Comparison of ENCODE assay signal across 6 cellular contexts in the genomic region with DNA sequence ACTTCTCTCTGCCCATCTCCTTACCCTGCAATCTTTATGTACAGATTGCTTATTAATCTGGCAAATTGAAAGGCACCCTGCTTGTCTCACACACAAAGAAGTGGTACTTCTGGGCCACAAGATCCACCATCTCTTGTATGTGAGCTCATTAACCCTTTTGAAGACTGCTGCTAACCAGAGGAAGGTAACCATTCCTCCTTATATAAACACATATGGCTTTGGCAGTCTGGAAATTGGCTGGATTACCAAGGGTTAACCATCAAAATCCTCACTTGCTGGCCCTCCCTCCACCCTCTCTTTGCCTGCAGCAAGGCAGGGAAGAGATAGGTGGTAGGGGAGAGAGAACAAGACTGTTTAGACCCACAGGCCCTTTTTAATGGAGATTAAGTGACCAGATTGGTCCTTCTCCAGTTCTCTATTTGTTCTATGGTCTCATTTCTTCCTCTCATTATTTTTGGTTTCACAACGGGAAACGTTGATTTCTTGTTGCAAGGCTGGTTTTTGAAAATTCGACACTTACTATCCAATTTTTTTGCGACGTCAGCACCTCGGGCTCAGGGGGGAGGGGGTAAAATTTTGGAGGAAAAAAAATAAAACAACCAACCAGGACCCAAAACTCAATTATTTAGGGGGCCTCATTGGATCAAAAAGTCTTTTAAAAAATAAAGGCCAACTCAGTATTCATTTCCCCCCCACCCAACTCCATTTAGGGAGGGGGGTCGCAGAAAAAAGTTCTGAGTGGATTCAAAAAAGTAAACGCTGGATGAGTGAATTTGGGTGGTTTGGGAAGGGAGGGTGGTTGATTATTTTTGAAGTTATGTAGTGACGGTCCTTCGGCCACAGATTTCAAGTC. TPM values are rescaled to one million over a fixed set of nuclear protein-coding genes. Genes with fewer than 3 reads are reported as not detected.
DNase-seq lines count a peak whose midpoint lies in the region; ATAC-seq and TF ChIP-seq lines count a peak whose summit lies in the region.

No MANE protein-coding gene starts in this region.

- TF ChIP-seq CTCF in CD14-positive monocyte (IDR thresholded peaks at IDR 0.05) = no peak

- H3K27me3 Mint-ChIP-seq in CD14-positive monocyte (ENCODE audit: low read depth in 3 of 3) = peaks cover 0 to 5% (median 1%) of the 10 kb centered on the region in 3 donors

- H3K4me3 Mint-ChIP-seq in CD14-positive monocyte = peak overlapping the region; percentile 99

- ATAC-seq in GM21526 (IDR thresholded peaks at IDR 0.05; ENCODE audit: low FRiP score, unreplicated experiment) = no peak

- peak; percentile 56 for DNase-seq in CD14-positive monocyte (ENCODE audit: low spot score)
- peak; percentile 84 for DNase-seq in NAMALWA (ENCODE audit: low spot score)
- DNase-seq in activated effector memory CD4-positive, alpha-beta T cell treated with Interleukin-2 at 50 U/mL for 16 hours = peak; percentile 41
- peak; percentile 48 for DNase-seq in kidney tubule cell (ENCODE audit: low spot score)
- DNase-seq in GM19238 (ENCODE audit: insufficient read length, low spot score) = no peak

- peaks cover 37% of the 10 kb centered on the region for H3K4me1 Mint-ChIP-seq in CD14-positive monocyte

- H3K36me3 Mint-ChIP-seq in CD14-positive monocyte = peaks cover 40 to 55% of the 10 kb centered on the region in 2 donors

- intact Hi-C loops in CD14-positive monocyte (cut with micrococcal nuclease) = loop anchor here (2.0 to 5.0 kb wide), 8 partner anchors 45 to 129 kb away; a partner anchor contains a TSS

- H3K9me3 Mint-ChIP-seq in CD14-positive monocyte = peaks cover 0 to 9% (median 5%) of the 10 kb centered on the region in 7 donors

- H3K27ac Mint-ChIP-seq in CD14-positive monocyte = peak overlapping the region; percentile 99 to 100 (median 99)

RNA-seq across cellular contexts. Expression of a gene that starts 0.9 kb away (rescaled TPM):
- 10 to 100 TPM in 1 of 2 donors, 1 to 10 TPM in 1; 9.5 to 16.4 TPM for polyA plus RNA-seq in CD14-positive monocyte

RNA-seq across cellular contexts. Expression of a gene that starts 1.5 kb away (rescaled TPM):
- polyA plus RNA-seq in CD14-positive monocyte = 10 to 100 TPM; 45.2 to 52.4 TPM

RNA-seq across cellular contexts. Expression of a gene that starts 10.5 kb away (rescaled TPM):
- polyA plus RNA-seq in CD14-positive monocyte = under 1 TPM; 0.51 to 0.68 TPM

RNA-seq across cellular contexts. Expression of a gene that starts 30.7 kb away (rescaled TPM):
- polyA plus RNA-seq in CD14-positive monocyte = 1 to 10 TPM; 2.0 to 2.7 TPM

RNA-seq across cellular contexts. Expression of a gene that starts 44.9 kb away (rescaled TPM):
- 10 to 100 TPM in 1 of 2 donors, 1 to 10 TPM in 1; 7.5 to 14.6 TPM for polyA plus RNA-seq in CD14-positive monocyte
